Comparison of ENCODE assay signal across 8 cellular contexts in the genomic region with DNA sequence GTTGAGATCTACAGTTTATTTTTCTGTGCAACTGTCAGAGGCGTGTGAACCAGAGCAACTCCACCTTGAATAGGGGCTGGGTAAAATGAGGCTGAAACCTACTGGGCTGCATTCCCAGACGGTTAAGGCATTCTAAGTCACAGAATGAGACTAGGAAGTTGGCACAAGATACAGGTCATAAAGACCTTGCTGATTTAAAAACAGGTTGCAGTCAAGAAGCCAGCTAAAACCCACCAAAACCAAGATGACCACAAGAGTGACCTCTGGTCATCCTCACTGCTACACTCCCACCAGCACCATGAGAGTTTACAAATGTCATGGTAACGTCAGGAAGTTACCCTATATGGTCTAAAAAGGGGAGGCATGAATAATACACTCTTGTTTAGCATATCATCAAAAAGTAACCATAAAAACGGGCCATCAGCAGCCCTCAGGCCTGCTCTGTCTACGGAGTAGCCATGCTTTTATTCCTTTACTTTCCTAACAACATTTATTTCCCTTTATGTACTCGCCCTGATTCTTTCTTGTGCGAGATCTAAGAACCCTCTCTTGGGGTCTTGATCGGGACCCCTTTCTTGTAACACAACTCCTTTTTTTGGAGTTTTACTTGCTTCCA. TPM values are rescaled to one million over a fixed set of nuclear protein-coding genes. Genes with fewer than 3 reads are reported as not detected.
DNase-seq lines count a peak whose midpoint lies in the region; ATAC-seq and TF ChIP-seq lines count a peak whose summit lies in the region.
"Not testable (repeated sequence)": the region's sequence is repeated elsewhere in the genome, so short reads cannot be mapped to it uniquely, and the experiment has no call there.

No MANE protein-coding gene starts in this region.

- H4K12ac ChIP-seq in trophoblast cell (ENCODE audit: low read depth, low read length) = not testable (repeated sequence)

- not testable (repeated sequence) for H3K27ac ChIP-seq in brain microvascular endothelial cell; esophagus muscularis mucosa (replicated peaks in 1 of 4)
- H3K27ac ChIP-seq in trophoblast cell (ENCODE audit: low read depth, low read length) (peak overlapping the region; percentile 55), upper lobe of left lung (peak overlapping the region in 1 of 4 donors; percentile 56)

- not testable (repeated sequence) for TF ChIP-seq CTCF in Caco-2 (IDR thresholded peaks at IDR 0.05; ENCODE audit: insufficient read depth in 1 of 2, low read depth in 1 of 2, low read length in 1 of 2, severe bottlenecking in 1 of 2, unreplicated experiment in 1 of 2); brain microvascular endothelial cell (IDR thresholded peaks at IDR 0.05; ENCODE audit: low read depth, low read length, missing control alignments); esophagus muscularis mucosa (IDR thresholded peaks at IDR 0.05); kidney epithelial cell (IDR thresholded peaks at IDR 0.05; ENCODE audit: insufficient read depth, low read length, poor library complexity, severe bottlenecking); upper lobe of left lung (IDR thresholded peaks at IDR 0.05)

- peak overlapping the region; percentile 27 for H2BK12ac ChIP-seq in trophoblast cell (ENCODE audit: low read length)

- H3K27ac Mint-ChIP-seq in Caco-2 (ENCODE audit: unreplicated experiment) = peak overlapping the region; percentile 71
- not testable (repeated sequence) for H3K27ac Mint-ChIP-seq in activated CD4-positive, alpha-beta memory T cell treated with anti-CD3 and anti-CD28 coated beads, Interleukin-2, amount 10 ng/mL, durations not matched to agents 7 days and 5 days

- not testable (repeated sequence) for BruUV-seq in Caco-2 (replicated peaks; lab: Mats Ljungman, UMichigan)

- not testable (repeated sequence) for H3K4me1 ChIP-seq in Caco-2; esophagus muscularis mucosa; trophoblast cell (ENCODE audit: control insufficient read depth in 1 of 2, insufficient read depth in 2 of 2, low read length in 2 of 2); upper lobe of left lung

- H3K36me3 ChIP-seq in Caco-2 (ENCODE audit: control insufficient read depth, insufficient read depth, low read length); brain microvascular endothelial cell (replicated peaks); esophagus muscularis mucosa; kidney epithelial cell (ENCODE audit: control insufficient read depth, insufficient read depth, low read length); trophoblast cell (ENCODE audit: control insufficient read depth in 1 of 2, insufficient read depth in 2 of 2, low read length in 2 of 2); upper lobe of left lung: not testable (repeated sequence)

- H4K8ac ChIP-seq in trophoblast cell (ENCODE audit: low read depth, low read length) = not testable (repeated sequence)

- not testable (repeated sequence) for H3K9ac ChIP-seq in trophoblast cell (ENCODE audit: low read length)

- intact Hi-C loops in Caco-2 (cut with micrococcal nuclease; ENCODE audit: unreplicated experiment); esophagus muscularis mucosa (cut with DNase I): not testable (repeated sequence)

- CTCF ChIA-PET in Caco-2 (lab: Charles Lee) = not testable (repeated sequence)
- CTCF ChIA-PET in activated CD4-positive, alpha-beta memory T cell treated with anti-CD3 and anti-CD28 coated beads, Interleukin-2, amount 10 ng/mL, durations not matched to agents 7 days and 5 days (lab: Charles Lee) = interaction anchor here (0.5 to 3.3 kb wide), 2 partner anchors 12 to 53 kb away, joined by 4 to 27 read pairs; no protein-coding TSS in a partner anchor

- not testable (repeated sequence) for H3K4ac ChIP-seq in trophoblast cell (ENCODE audit: low read depth, low read length)

- peak overlapping the region; percentile 80 for H3K4me3 Mint-ChIP-seq in Caco-2 (ENCODE audit: unreplicated experiment)
- H3K4me3 Mint-ChIP-seq in activated CD4-positive, alpha-beta memory T cell treated with anti-CD3 and anti-CD28 coated beads, Interleukin-2, amount 10 ng/mL, durations not matched to agents 7 days and 5 days = peak overlapping the region; percentile 79

- WGBS in esophagus muscularis mucosa = 96% methylated on average over 8 of the region's 8 CpGs
- no CpG with 5 or more reads among the region's 8 CpGs for WGBS in trophoblast cell (ENCODE audit: extremely low coverage, insufficient coverage, insufficient read length)
- 92% methylated on average over 8 of the region's 8 CpGs for WGBS in upper lobe of left lung, 2 donors

- H2BK5ac ChIP-seq in trophoblast cell (ENCODE audit: low read depth, low read length, poor library complexity) = peak overlapping the region; percentile 34

- ATAC-seq in upper lobe of left lung (ENCODE audit: low FRiP score in 2 of 2) = not testable (repeated sequence)

- not testable (repeated sequence) for H2BK120ac ChIP-seq in trophoblast cell (ENCODE audit: insufficient read depth, low read length, poor library complexity)

- not testable (repeated sequence) for H3K23ac ChIP-seq in trophoblast cell (ENCODE audit: low read length)

- in situ Hi-C loops in brain microvascular endothelial cell (cut with HindIII; ENCODE audit: low pct_ligation_motif_present, low sequenced_read_pairs) = not testable (repeated sequence)

- not testable (repeated sequence) for H3K14ac ChIP-seq in trophoblast cell (ENCODE audit: low read length)

- not testable (repeated sequence) for TF ChIP-seq POLR2A in esophagus muscularis mucosa (IDR thresholded peaks at IDR 0.05; ENCODE audit: low read depth); upper lobe of left lung (IDR thresholded peaks at IDR 0.05)

- H3K9me3 Mint-ChIP-seq in Caco-2 (ENCODE audit: unreplicated experiment); activated CD4-positive, alpha-beta memory T cell treated with anti-CD3 and anti-CD28 coated beads, Interleukin-2, amount 10 ng/mL, durations not matched to agents 7 days and 5 days: not testable (repeated sequence)

- H4K91ac ChIP-seq in trophoblast cell (ENCODE audit: low read depth, low read length) = peak overlapping the region; percentile 45

- not testable (repeated sequence) for DNase-seq in Caco-2; activated CD4-positive, alpha-beta memory T cell treated with anti-CD3 and anti-CD28 coated beads, Interleukin-2, amount 10 ng/mL, durations not matched to agents 7 days and 5 days; esophagus muscularis mucosa (ENCODE audit: extremely low spot score); upper lobe of left lung
- peak; percentile 90 for DNase-seq in M059J (ENCODE audit: low read depth)
- DNase-seq in brain microvascular endothelial cell = peak; percentile 52
- peak; percentile 85 for DNase-seq in kidney epithelial cell (ENCODE audit: low read depth)
- peak; percentile 81 to 85 for DNase-seq in trophoblast cell

- not testable (repeated sequence) for H3K4me1 Mint-ChIP-seq in Caco-2 (ENCODE audit: low read depth, unreplicated experiment)
- peaks cover 22% of the 10 kb centered on the region for H3K4me1 Mint-ChIP-seq in activated CD4-positive, alpha-beta memory T cell treated with anti-CD3 and anti-CD28 coated beads, Interleukin-2, amount 10 ng/mL, durations not matched to agents 7 days and 5 days

- not testable (repeated sequence) for H3K79me1 ChIP-seq in trophoblast cell (ENCODE audit: low read length)

- H3K18ac ChIP-seq in trophoblast cell (ENCODE audit: low read length) = not testable (repeated sequence)

- H3K4me2 ChIP-seq in trophoblast cell (ENCODE audit: low read length) = peak overlapping the region; percentile 45

- H2AK5ac ChIP-seq in trophoblast cell (ENCODE audit: low read length) = not testable (repeated sequence)

- H3K79me2 ChIP-seq in trophoblast cell (ENCODE audit: control insufficient read depth, insufficient read depth, low read length, poor library complexity) = not testable (repeated sequence)

- H3K27me3 Mint-ChIP-seq in Caco-2 (ENCODE audit: insufficient read depth, unreplicated experiment); activated CD4-positive, alpha-beta memory T cell treated with anti-CD3 and anti-CD28 coated beads, Interleukin-2, amount 10 ng/mL, durations not matched to agents 7 days and 5 days: not testable (repeated sequence)

- POLR2A ChIA-PET in Caco-2 (lab: Charles Lee) = interaction anchor here (0.5 kb wide), 1 partner anchor 13 kb away, joined by 8 read pairs; no protein-coding TSS in a partner anchor
- POLR2A ChIA-PET in activated CD4-positive, alpha-beta memory T cell treated with anti-CD3 and anti-CD28 coated beads, Interleukin-2, amount 10 ng/mL, durations not matched to agents 7 days and 5 days (lab: Charles Lee) = interaction anchor here (0.5 to 1.5 kb wide), 2 partner anchors 13 to 14 kb away, joined by 3 to 5 read pairs; no protein-coding TSS in a partner anchor

- H3K9me3 ChIP-seq in Caco-2; esophagus muscularis mucosa; trophoblast cell (ENCODE audit: insufficient read depth, low read depth, low read length); upper lobe of left lung: not testable (repeated sequence)

- H3K4me3 ChIP-seq in Caco-2 (ENCODE audit: low read depth, low read length); trophoblast cell (ENCODE audit: low read depth, low read length): not testable (repeated sequence)
- H3K4me3 ChIP-seq in brain microvascular endothelial cell (ENCODE audit: low read depth, low read length) (peak overlapping the region; percentile 53), esophagus muscularis mucosa (peak overlapping the region in 3 of 4 donors; percentile 41 to 55 (median 47)), kidney epithelial cell (ENCODE audit: low read depth, low read length) (peak overlapping the region; percentile 36), upper lobe of left lung (peak overlapping the region in 3 of 4 donors; percentile 44 to 49 (median 45))

- not testable (repeated sequence) for H3K36me3 Mint-ChIP-seq in Caco-2 (ENCODE audit: insufficient read depth, unreplicated experiment); activated CD4-positive, alpha-beta memory T cell treated with anti-CD3 and anti-CD28 coated beads, Interleukin-2, amount 10 ng/mL, durations not matched to agents 7 days and 5 days (ENCODE audit: low read depth)

- not testable (repeated sequence) for TF ChIP-seq EP300 in esophagus muscularis mucosa (IDR thresholded peaks at IDR 0.05); upper lobe of left lung (IDR thresholded peaks at IDR 0.05)

- not testable (repeated sequence) for H2AFZ ChIP-seq in trophoblast cell (ENCODE audit: insufficient read depth, low read length, poor library complexity)

- not testable (repeated sequence) for H3K27me3 ChIP-seq in Caco-2 (replicated peaks; ENCODE audit: control insufficient read depth, insufficient read depth, low read length); brain microvascular endothelial cell (replicated peaks); kidney epithelial cell (ENCODE audit: control insufficient read depth, insufficient read depth, low read length); trophoblast cell (ENCODE audit: insufficient read depth, low read length); upper lobe of left lung
- peaks cover 0 to 26% (median 0%) of the 10 kb centered on the region in 4 donors for H3K27me3 ChIP-seq in esophagus muscularis mucosa

RNA-seq across cellular contexts. Expression of gene CDCA4, which starts 11.6 kb away (rescaled TPM):
- total RNA-seq in Caco-2 (2022) (33.4 and 41.4 TPM in 2 replicates), esophagus muscularis mucosa (1 to 10 TPM; 5.0 to 8.0 (median 6.0) TPM), kidney epithelial cell (33.2 and 34.6 TPM in 2 replicates), upper lobe of left lung (10 to 100 TPM in 1 of 6 donors, 1 to 10 TPM in 4, under 1 TPM in 1; 0.89 to 10.3 (median 6.6) TPM)
- 32.5 and 40.5 TPM in 2 replicates for total RNA-seq in M059J (2014; rRNA removed; shearing (Covaris generic))
- 10 to 100 TPM; 57.1 to 57.5 TPM for total RNA-seq in activated CD4-positive, alpha-beta memory T cell treated with anti-CD3 and anti-CD28 coated beads, Interleukin-2, amount 10 ng/mL, durations not matched to agents 7 days and 5 days
- 16.8 and 18.1 TPM in 2 replicates for polyA plus RNA-seq in trophoblast cell (2013)

RNA-seq across cellular contexts. Expression of gene GPR132, which starts 32.7 kb away (rescaled TPM):
- total RNA-seq in Caco-2 (2022) = 0.19 TPM in 1 of 2 replicates, not detected in the other
- 0.44 TPM in 1 of 2 replicates, not detected in the other for total RNA-seq in M059J (2014; rRNA removed; shearing (Covaris generic))
- total RNA-seq in activated CD4-positive, alpha-beta memory T cell treated with anti-CD3 and anti-CD28 coated beads, Interleukin-2, amount 10 ng/mL, durations not matched to agents 7 days and 5 days = 10 to 100 TPM; 51.2 to 51.4 TPM
- total RNA-seq in esophagus muscularis mucosa = 1 to 10 TPM; 1.2 to 8.0 (median 2.1) TPM
- 1.7 and 1.9 TPM in 2 replicates for total RNA-seq in kidney epithelial cell
- polyA plus RNA-seq in trophoblast cell (2013) = 0.04 and 0.10 TPM in 2 replicates
- total RNA-seq in upper lobe of left lung = 10 to 100 TPM in 1 of 6 donors, 1 to 10 TPM in 5; 3.0 to 14.7 (median 7.0) TPM

RNA-seq across cellular contexts. Expression of gene CLBA1, which starts 46.9 kb away (rescaled TPM):
- 3.0 and 3.2 TPM in 2 replicates for total RNA-seq in Caco-2 (2022)
- total RNA-seq in M059J (2014; rRNA removed; shearing (Covaris generic)) = 3.3 and 5.6 TPM in 2 replicates
- total RNA-seq in activated CD4-positive, alpha-beta memory T cell treated with anti-CD3 and anti-CD28 coated beads, Interleukin-2, amount 10 ng/mL, durations not matched to agents 7 days and 5 days = under 1 TPM; 0.38 to 0.68 TPM
- total RNA-seq in esophagus muscularis mucosa = 1 to 10 TPM; 3.7 to 9.8 (median 6.7) TPM
- total RNA-seq in kidney epithelial cell = 12.6 and 17.1 TPM in 2 replicates
- polyA plus RNA-seq in trophoblast cell (2013) = 2.2 and 2.6 TPM in 2 replicates
- 10 to 100 TPM; 11.1 to 44.0 (median 13.3) TPM for total RNA-seq in upper lobe of left lung

RNA-seq across cellular contexts. Expression of gene AHNAK2, which starts 54.4 kb away (rescaled TPM):
- total RNA-seq in Caco-2 (2022) = 0.77 and 0.81 TPM in 2 replicates
- 3.2 and 4.7 TPM in 2 replicates for total RNA-seq in M059J (2014; rRNA removed; shearing (Covaris generic))
- not detected for total RNA-seq in activated CD4-positive, alpha-beta memory T cell treated with anti-CD3 and anti-CD28 coated beads, Interleukin-2, amount 10 ng/mL, durations not matched to agents 7 days and 5 days
- total RNA-seq in esophagus muscularis mucosa = 100 to 1,000 TPM in 3 of 4 donors, 10 to 100 TPM in 1; 95.3 to 277 (median 195) TPM
- 121 and 140 TPM in 2 replicates for total RNA-seq in kidney epithelial cell
- 1.2 and 1.5 TPM in 2 replicates for polyA plus RNA-seq in trophoblast cell (2013)
- 10 to 100 TPM in 4 of 6 donors, 1 to 10 TPM in 2; 4.3 to 48.0 (median 12.9) TPM for total RNA-seq in upper lobe of left lung
